In genomic region chr5:115556276-115556675, GRCh38 we compare ENCODE assay signal across 2 cellular contexts.
TF ChIP-seq lines count a peak whose summit lies in the region.

No MANE protein-coding gene starts in this region.

TF ChIP-seq in liver, 16 proteins besides CTCF, POLR2A, EP300 and RAD21:
- no peak for TF ChIP-seq REST (IDR thresholded peaks at IDR 0.05)
- TF ChIP-seq NR2F2 (IDR thresholded peaks at IDR 0.05): no peak
- TF ChIP-seq HNF4A (conservative IDR thresholded peaks at IDR 0.05): peak; percentile 37 to 40
- peak; percentile 43 for TF ChIP-seq FOXA2 (IDR thresholded peaks at IDR 0.05)
- peak in 1 of 2 donors; percentile 45 for TF ChIP-seq RXRA (IDR thresholded peaks at IDR 0.05)

TF ChIP-seq in HepG2, 621 proteins besides CTCF, POLR2A, EP300 and RAD21 (continued from another document):
- no peak for TF ChIP-seq ZHX2 (IDR thresholded peaks at IDR 0.05; ENCODE audit: low read depth)
- no peak for TF ChIP-seq ZHX2 (CRISPR knock-in tag; IDR thresholded peaks at IDR 0.05; ENCODE audit: borderline replicate concordance)
- no peak for TF ChIP-seq ZNF775 (CRISPR knock-in tag; IDR thresholded peaks at IDR 0.05; ENCODE audit: borderline replicate concordance)
